9 cellular contexts compared by ENCODE assay signal in genomic region chr15:32718822-32719716, GRCh38. TPM values are rescaled to one million over a fixed set of nuclear protein-coding genes. Genes with fewer than 3 reads are reported as not detected.
DNase-seq lines count a peak whose midpoint lies in the region; ATAC-seq and TF ChIP-seq lines count a peak whose summit lies in the region.
"Had no signal": no experiment of that assay in that cellular context is flagged by ENCODE, and none has a peak within 500 bp of the region (broad histone marks: within the 10 kb centered on the region; RNA-seq: fewer than 3 reads in every experiment).

No MANE protein-coding gene starts in this region.

- no peak overlapping the region for H3K27ac Mint-ChIP-seq in activated naive CD8-positive, alpha-beta T cell treated with anti-CD3 and anti-CD28 coated beads, Interleukin-2, amount 50 U/mL, for 24 hours

- H3K27me3 ChIP-seq in kidney epithelial cell (ENCODE audit: control insufficient read depth, insufficient read depth, low read length), result peaks cover 10% of the 10 kb centered on the region

- H3K36me3 Mint-ChIP-seq in activated naive CD8-positive, alpha-beta T cell treated with anti-CD3 and anti-CD28 coated beads, Interleukin-2, amount 50 U/mL, for 24 hours (ENCODE audit: low read depth), result no peaks in the 10 kb centered on the region

- no peaks in the 10 kb centered on the region for H3K9me3 Mint-ChIP-seq in activated naive CD8-positive, alpha-beta T cell treated with anti-CD3 and anti-CD28 coated beads, Interleukin-2, amount 50 U/mL, for 24 hours

- peak overlapping the region; percentile 14 for H3K4me3 Mint-ChIP-seq in activated naive CD8-positive, alpha-beta T cell treated with anti-CD3 and anti-CD28 coated beads, Interleukin-2, amount 50 U/mL, for 24 hours

- DNase-seq in NCI-H2029 (lab: John Stamatoyannopoulos, UW), result peak; percentile 2
- DNase-seq in NCI-H2029 treated with DMSO at 0.1 percent for 48 hours (lab: John Stamatoyannopoulos, UW), result no peak
- DNase-seq in activated naive CD8-positive, alpha-beta T cell treated with anti-CD3 and anti-CD28 coated beads, Interleukin-2, amount 50 U/mL, for 24 hours, result no peak
- DNase-seq in kidney epithelial cell (ENCODE audit: low read depth), result no peak
- peak; percentile 7 for DNase-seq in stimulated activated naive CD8-positive, alpha-beta T cell treated with anti-CD3 and anti-CD28 coated beads, Interleukin-15, Interleukin-2, amounts not matched to agents 100 U/mL and 50 U/mL, for 24 hours
- DNase-seq in glomerular visceral epithelial cell (ENCODE audit: extremely low spot score), result no peak
- no peak for DNase-seq in SIG-M5 (lab: John Stamatoyannopoulos, UW)
- DNase-seq: left cardiac atrium had no signal

- H3K27me3 Mint-ChIP-seq in activated naive CD8-positive, alpha-beta T cell treated with anti-CD3 and anti-CD28 coated beads, Interleukin-2, amount 50 U/mL, for 24 hours, result peaks cover 76% of the 10 kb centered on the region

- no peaks in the 10 kb centered on the region for H3K36me3 ChIP-seq in kidney epithelial cell (ENCODE audit: control insufficient read depth, insufficient read depth, low read length)

- no peak for TF ChIP-seq CTCF in kidney epithelial cell (IDR thresholded peaks at IDR 0.05; ENCODE audit: insufficient read depth, low read length, poor library complexity, severe bottlenecking)

- ATAC-seq in activated naive CD8-positive, alpha-beta T cell treated with anti-CD3 and anti-CD28 coated beads, Interleukin-2, amount 50 U/mL, for 24 hours, result no peak
- ATAC-seq in stimulated activated naive CD8-positive, alpha-beta T cell treated with anti-CD3 and anti-CD28 coated beads, Interleukin-15, Interleukin-2, amounts not matched to agents 100 U/mL and 50 U/mL, for 24 hours, result peak; percentile 8
- no peak for ATAC-seq in GM21390 (IDR thresholded peaks at IDR 0.05; ENCODE audit: unreplicated experiment)

- peak overlapping the region; percentile 62 for H3K4me3 ChIP-seq in kidney epithelial cell (ENCODE audit: low read depth, low read length)

- H3K4me1 Mint-ChIP-seq in activated naive CD8-positive, alpha-beta T cell treated with anti-CD3 and anti-CD28 coated beads, Interleukin-2, amount 50 U/mL, for 24 hours, result peaks cover 33% of the 10 kb centered on the region

RNA-seq across cellular contexts. Expression of gene GREM1, which starts 1.3 kb away (rescaled TPM):
- total RNA-seq in kidney epithelial cell, result 62.0 and 68.4 TPM in 2 replicates

Comparison
In these comparisons a context has a peak if more than half of its experiments do, and no peak if none do; other contexts are left out.
1. DNase-seq: peak in NCI-H2029 (single experiment) and stimulated activated naive CD8-positive, alpha-beta T cell treated with anti-CD3 and anti-CD28 coated beads, Interleukin-15, Interleukin-2, amounts not matched to agents 100 U/mL and 50 U/mL, for 24 hours (single experiment); none in NCI-H2029 treated with DMSO at 0.1 percent for 48 hours (single experiment), activated naive CD8-positive, alpha-beta T cell treated with anti-CD3 and anti-CD28 coated beads, Interleukin-2, amount 50 U/mL, for 24 hours (single experiment), kidney epithelial cell (single experiment), glomerular visceral epithelial cell (single experiment) and SIG-M5 (single experiment).